ENCODE assay signal across 8 cellular contexts in genomic region chr16:75266738-75267630, GRCh38. TPM values are rescaled to one million over a fixed set of nuclear protein-coding genes. Genes with fewer than 3 reads are reported as not detected.
DNase-seq lines count a peak whose midpoint lies in the region; ATAC-seq and TF ChIP-seq lines count a peak whose summit lies in the region.

No MANE protein-coding gene starts in this region.

- H3K9me3 ChIP-seq in A673 (ENCODE audit: low read depth, low read length, poor library complexity, severe bottlenecking) (no peaks in the 10 kb centered on the region), breast epithelium (no peaks in the 10 kb centered on the region)

- POLR2A ChIA-PET in A673 (lab: Charles Lee; ENCODE audit: low non-redundant PET) = no interaction called here

- H3K4me1 ChIP-seq in A673 (ENCODE audit: insufficient read depth, low read length, poor library complexity, severe bottlenecking) = peaks cover 17% of the 10 kb centered on the region
- peaks cover 0 to 27% of the 10 kb centered on the region in 2 donors for H3K4me1 ChIP-seq in breast epithelium

- H3K4me3 Mint-ChIP-seq in IgD-negative memory B cell = peak overlapping the region; percentile 67 to 86 (median 76)
- H3K4me3 Mint-ChIP-seq in naive B cell = peak overlapping the region in 7 of 8 donors; percentile 49 to 87 (median 85)

- H3K36me3 Mint-ChIP-seq in IgD-negative memory B cell = no peaks in the 10 kb centered on the region
- no peaks in the 10 kb centered on the region for H3K36me3 Mint-ChIP-seq in naive B cell

- H3K4me1 Mint-ChIP-seq in IgD-negative memory B cell (peaks cover 2 to 6% (median 2%) of the 10 kb centered on the region in 3 donors), naive B cell (peaks cover 11 to 17% (median 12%) of the 10 kb centered on the region in 3 donors)

- H3K27me3 ChIP-seq in A673 (replicated peaks; ENCODE audit: insufficient read depth, low read depth, low read length, poor library complexity) (no peaks in the 10 kb centered on the region), breast epithelium (no peaks in the 10 kb centered on the region)

- DNase-seq in A673 (ENCODE audit: low spot score) (no peak), breast epithelium (ENCODE audit: low spot score in 2 of 2) (no peak), naive B cell (no peak), GM19240 (ENCODE audit: insufficient read length, low spot score) (no peak), NCI-H510A treated with DMSO at 0.1 percent for 48 hours (lab: John Stamatoyannopoulos, UW) (no peak)
- DNase-seq in activated CD8-positive, alpha-beta memory T cell treated with anti-CD3 and anti-CD28 coated beads, Interleukin-2, amount 50 U/mL, for 48 hours = no peak

- BruUV-seq in A673 (replicated peaks; lab: Mats Ljungman, UMichigan) = no TSS peak

- TF ChIP-seq POLR2A in breast epithelium (IDR thresholded peaks at IDR 0.05) = no peak

- TF ChIP-seq CTCF in A673 (conservative IDR thresholded peaks at IDR 0.05; ENCODE audit: low read depth, low read length) (no peak), breast epithelium (IDR thresholded peaks at IDR 0.05) (no peak)

- CTCF ChIA-PET in A673 (lab: Charles Lee) = no interaction called here

- peak overlapping the region; percentile 97 for H3K4me3 ChIP-seq in A673 (ENCODE audit: low read depth, low read length, poor library complexity, severe bottlenecking)
- peak overlapping the region in 1 of 3 donors; percentile 88 for H3K4me3 ChIP-seq in breast epithelium

- intact Hi-C loops in A673 (cut with micrococcal nuclease; ENCODE audit: unreplicated experiment) = no loop called here
- intact Hi-C loops in breast epithelium (cut with DNase I; ENCODE audit: low total_unique reads) = no loop called here

- H3K9me3 Mint-ChIP-seq in IgD-negative memory B cell (no peaks in the 10 kb centered on the region), naive B cell (peaks cover 0 to 2% (median 0%) of the 10 kb centered on the region in 7 donors)

- H3K27me3 Mint-ChIP-seq in IgD-negative memory B cell = peaks cover 37% of the 10 kb centered on the region
- H3K27me3 Mint-ChIP-seq in naive B cell = peaks cover 42 to 66% (median 53%) of the 10 kb centered on the region in 3 donors

- H3K27ac ChIP-seq in A673 (ENCODE audit: low read depth, low read length, poor library complexity, severe bottlenecking) (no peak overlapping the region), breast epithelium (peak overlapping the region; percentile 87 to 94)

- H3K27ac Mint-ChIP-seq in IgD-negative memory B cell (peak overlapping the region in 2 of 3 donors; percentile 51 to 53), naive B cell (no peak overlapping the region)

- H3K36me3 ChIP-seq in A673 (ENCODE audit: insufficient read depth, low read length, poor library complexity, severe bottlenecking) (no peaks in the 10 kb centered on the region), breast epithelium (no peaks in the 10 kb centered on the region)

- ATAC-seq in naive B cell (ENCODE audit: low read depth in 2 of 2) (no peak), GM21723 (IDR thresholded peaks at IDR 0.05; ENCODE audit: unreplicated experiment) (no peak)

RNA-seq across cellular contexts. Expression of gene BCAR1, which starts 15.6 kb away (rescaled TPM):
- total RNA-seq in A673 (2021) (42.2 and 47.3 TPM in 2 replicates), breast epithelium (10 to 100 TPM; 13.6 to 38.7 (median 32.9) TPM)
- polyA plus RNA-seq in IgD-negative memory B cell (not detected), naive B cell (ENCODE audit: low read depth in 6 of 6) (not detected)

RNA-seq across cellular contexts. Expression of gene CTRB1, which starts 48.2 kb away (rescaled TPM):
- total RNA-seq in A673 (2021) (not detected in 2 replicates), breast epithelium (not detected)
- polyA plus RNA-seq in IgD-negative memory B cell (not detected), naive B cell (ENCODE audit: low read depth in 6 of 6) (not detected)

Comparison
In these comparisons a context has a peak if more than half of its experiments do, and no peak if none do; other contexts are left out.
1. H3K27ac Mint-ChIP-seq: peak in IgD-negative memory B cell (2 of 3); none in naive B cell (0 of 6).